ENCODE assay signal across 13 cellular contexts in genomic region chr14:24186831-24187537, GRCh38. TPM values are rescaled to one million over a fixed set of nuclear protein-coding genes. Genes with fewer than 3 reads are reported as not detected.
DNase-seq lines count a peak whose midpoint lies in the region; ATAC-seq, FAIRE-seq and TF ChIP-seq lines count a peak whose summit lies in the region.
"Had no signal": no experiment of that assay in that cellular context is flagged by ENCODE, and none has a peak within 500 bp of the region (broad histone marks: within the 10 kb centered on the region; RNA-seq: fewer than 3 reads in every experiment).

No MANE protein-coding gene starts in this region.

- H3K4me1 ChIP-seq in Caco-2 (no peaks in the 10 kb centered on the region), Loucy (ENCODE audit: insufficient read depth, low read length, poor library complexity, severe bottlenecking) (peaks cover 11% of the 10 kb centered on the region), GM12878 (ENCODE audit: control insufficient read depth, insufficient read depth, low read length) (0 out of 2 replicates have a peak, but pooled peaks cover 4% of the 10 kb centered on the region), neural progenitor cell (peaks cover 6% of the 10 kb centered on the region)

- in situ Hi-C loops in GM12878 (cut with MboI): no loop called here

- POLR2A ChIA-PET in Caco-2 (lab: Charles Lee): no interaction called here
- POLR2A ChIA-PET in GM12878 (lab: Charles Lee): interaction anchor here (1.0 to 3.0 kb wide), 4 partner anchors 9 to 56 kb away, joined by 3 to 28 read pairs (median 13); partner anchors contain the start of genes CHMP4A, IRF9, TINF2 and TM9SF1

- H3K4me3 Mint-ChIP-seq in Caco-2 (ENCODE audit: unreplicated experiment): peak overlapping the region; percentile 92
- H3K4me3 Mint-ChIP-seq in neural progenitor cell: peak overlapping the region; percentile 88

- H3K27ac ChIP-seq in GM12878 (ENCODE audit: control insufficient read depth, insufficient read depth): no peak overlapping the region
- no peak overlapping the region for H3K27ac ChIP-seq in neural progenitor cell

- no peak for TF ChIP-seq RAD21 in GM12878 (IDR thresholded peaks at IDR 0.05; ENCODE audit: insufficient read depth, low read depth, low read length)

- H3K36me3 ChIP-seq in Caco-2 (ENCODE audit: control insufficient read depth, insufficient read depth, low read length): peaks cover 3% of the 10 kb centered on the region
- no peaks in the 10 kb centered on the region; the same call in 1 of the 2 replicates for H3K36me3 ChIP-seq in Loucy (ENCODE audit: insufficient read depth, low read length)
- H3K36me3 ChIP-seq in GM12878 (ENCODE audit: control insufficient read depth in 2 of 2, insufficient read depth in 2 of 2, low read length in 1 of 2): peaks cover 17 to 28% of the 10 kb centered on the region in 2 experiments
- H3K36me3 ChIP-seq in neural progenitor cell: no peaks in the 10 kb centered on the region

- H3F3A ChIP-seq in Loucy (ENCODE audit: low read depth) (no peaks in the 10 kb centered on the region), neural progenitor cell (ENCODE audit: low read depth) (peaks cover 19% of the 10 kb centered on the region)

- RAD21 ChIA-PET in GM12878 (lab: Charles Lee; ENCODE audit: unreplicated experiment): interaction anchor here (1.1 to 2.8 kb wide), 3 partner anchors 26 to 111 kb away, joined by 3 to 13 read pairs (median 9); partner anchors contain the start of gene IRF9

- ATAC-seq in GM12878: no peak
- no peak for ATAC-seq in GM21390 (IDR thresholded peaks at IDR 0.05; ENCODE audit: unreplicated experiment)
- ATAC-seq: lower lobe of right lung, right cardiac atrium had no signal

- H3K4me2 ChIP-seq in Loucy (ENCODE audit: low read depth, low read length, poor library complexity, severe bottlenecking) (peak overlapping the region; percentile 84), GM12878 (ENCODE audit: control insufficient read depth, insufficient read depth) (peak overlapping the region; percentile 78; the same call in 1 of the 2 replicates), neural progenitor cell (no peak overlapping the region)

- no peak for TF ChIP-seq POLR2A in GM12878 (IDR thresholded peaks at IDR 0.05; ENCODE audit: low read depth, low read length)

- H3K36me3 Mint-ChIP-seq in Caco-2 (ENCODE audit: insufficient read depth, unreplicated experiment): peaks cover 68% of the 10 kb centered on the region
- H3K36me3 Mint-ChIP-seq in neural progenitor cell: peaks cover 23% of the 10 kb centered on the region

- intact Hi-C loops in Caco-2 (cut with micrococcal nuclease; ENCODE audit: unreplicated experiment): no loop called here
- intact Hi-C loops in GM12878 (cut with micrococcal nuclease; ENCODE audit: unreplicated experiment): no loop called here

- H2AFZ ChIP-seq in Loucy (ENCODE audit: low read length) (no peak overlapping the region), GM12878 (ENCODE audit: control insufficient read depth, low read depth, low read length) (no peak overlapping the region), neural progenitor cell (replicated peaks) (no peak overlapping the region)

- no peak for TF ChIP-seq EP300 in GM12878 (IDR thresholded peaks at IDR 0.05; ENCODE audit: borderline replicate concordance in 1 of 2, control insufficient read depth in 1 of 2, low read depth in 2 of 2, low read length in 2 of 2)

- H3K79me2 ChIP-seq in Loucy (ENCODE audit: insufficient read depth, low read length): peaks cover 6% of the 10 kb centered on the region; the same call in 1 of the 2 replicates
- peaks cover 20% of the 10 kb centered on the region for H3K79me2 ChIP-seq in GM12878 (ENCODE audit: control insufficient read depth, insufficient read depth, low read length)
- H3K79me2 ChIP-seq in neural progenitor cell (ENCODE audit: low read depth): peaks cover 15% of the 10 kb centered on the region

- H3K4me3 ChIP-seq in Caco-2 (ENCODE audit: low read depth, low read length) (no peak overlapping the region), Loucy (ENCODE audit: low read length, poor library complexity, severe bottlenecking) (no peak overlapping the region), GM12878 (no peak overlapping the region), neural progenitor cell (no peak overlapping the region)

- peaks cover 14% of the 10 kb centered on the region for H3K4me1 Mint-ChIP-seq in Caco-2 (ENCODE audit: low read depth, unreplicated experiment)
- H3K4me1 Mint-ChIP-seq in neural progenitor cell: peaks cover 19% of the 10 kb centered on the region

- SMC1A ChIA-PET in GM12878 (lab: Charles Lee; ENCODE audit: uncharacterized antibody, unreplicated experiment): interaction anchor here (1.6 kb wide), 1 partner anchor 84 kb away, joined by 3 read pairs; the partner anchor contains the start of gene RABGGTA

- H3K9me3 Mint-ChIP-seq in Caco-2 (ENCODE audit: unreplicated experiment) (no peaks in the 10 kb centered on the region), neural progenitor cell (no peaks in the 10 kb centered on the region)

- WGBS in GM12878 (ENCODE audit: insufficient coverage, insufficient replicate concordance, low lambda C conversion rate, missing lambda C conversion rate): 91% methylated on average over 9 of the region's 9 CpGs

- no peak for DNase-seq in Caco-2
- DNase-seq in GM12878 (ENCODE audit: low read depth, low spot score): no peak
- DNase-seq in neural progenitor cell (ENCODE audit: low spot score): no peak
- no peak for DNase-seq in Kasumi-1 (lab: John Stamatoyannopoulos, UW)
- DNase-seq in NCI-H510A (lab: John Stamatoyannopoulos, UW): no peak
- DNase-seq: activated effector memory CD4-positive, alpha-beta T cell treated with anti-CD3 and anti-CD28 coated beads, Interleukin-2, amount 50 U/mL, for 16 hours; dorsolateral prefrontal cortex; lower lobe of right lung; NCI-H1417; T-helper 9 cell had no signal

- FAIRE-seq in GM12878 (lab: Jason Lieb, UNC): no peak

- H3K27me3 Mint-ChIP-seq in Caco-2 (ENCODE audit: insufficient read depth, unreplicated experiment): no peaks in the 10 kb centered on the region
- H3K27me3 Mint-ChIP-seq in neural progenitor cell (ENCODE audit: insufficient read depth, low read depth): peaks cover 3% of the 10 kb centered on the region

- H3K27me3 ChIP-seq in Caco-2 (replicated peaks; ENCODE audit: control insufficient read depth, insufficient read depth, low read length) (no peaks in the 10 kb centered on the region), Loucy (ENCODE audit: insufficient read depth, low read length, poor library complexity, severe bottlenecking) (no peaks in the 10 kb centered on the region), GM12878 (replicated peaks in 1 of 2; ENCODE audit: control insufficient read depth in 2 of 2, insufficient read depth in 2 of 2, low read length in 1 of 2) (no peaks in the 10 kb centered on the region), neural progenitor cell (no peaks in the 10 kb centered on the region)
- H3K27me3 ChIP-seq: dorsolateral prefrontal cortex had no signal

- BruUV-seq in Caco-2 (replicated peaks; lab: Mats Ljungman, UMichigan): no TSS peak
- no TSS peak for BruUV-seq in GM12878 (replicated peaks; lab: Mats Ljungman, UMichigan)

- H3K27ac Mint-ChIP-seq in Caco-2 (ENCODE audit: unreplicated experiment): no peak overlapping the region
- H3K27ac Mint-ChIP-seq in neural progenitor cell: no peak overlapping the region

- CTCF ChIA-PET in Caco-2 (lab: Charles Lee): interaction anchor here (0.6 kb wide), 1 partner anchor 26 kb away, joined by 3 read pairs; the partner anchor contains the start of gene IRF9
- CTCF ChIA-PET in GM12878 (lab: Yijun Ruan, JAX): interaction anchor here (0.8 to 1.1 kb wide), 3 partner anchors 26 to 121 kb away, joined by 3 read pairs; partner anchors contain the start of genes CIDEB and IRF9

- TF ChIP-seq CTCF in Caco-2 (IDR thresholded peaks at IDR 0.05; ENCODE audit: insufficient read depth in 1 of 2, low read depth in 1 of 2, low read length in 1 of 2, severe bottlenecking in 1 of 2, unreplicated experiment in 1 of 2): no peak
- TF ChIP-seq CTCF in Loucy (conservative IDR thresholded peaks at IDR 0.05; ENCODE audit: low read length): no peak
- no peak for TF ChIP-seq CTCF in GM12878 (IDR thresholded peaks at IDR 0.05 in 2 of 3, conservative IDR thresholded peaks at IDR 0.05 in 1 of 3; ENCODE audit: control insufficient read depth in 2 of 3, extremely low read depth in 1 of 3, insufficient read depth in 1 of 3, low read depth in 3 of 3, low read length in 3 of 3)
- TF ChIP-seq CTCF in neural progenitor cell (IDR thresholded peaks at IDR 0.05): no peak

- H4K20me1 ChIP-seq in Loucy (ENCODE audit: insufficient read depth, low read length, poor library complexity, severe bottlenecking): no peaks in the 10 kb centered on the region
- no peaks in the 10 kb centered on the region for H4K20me1 ChIP-seq in GM12878 (ENCODE audit: control insufficient read depth, insufficient read depth)
- peaks cover 12% of the 10 kb centered on the region for H4K20me1 ChIP-seq in neural progenitor cell (ENCODE audit: low read depth)

- H3K9ac ChIP-seq in Loucy (ENCODE audit: low read depth, low read length, poor library complexity, severe bottlenecking): no peak overlapping the region
- H3K9ac ChIP-seq in GM12878 (ENCODE audit: control insufficient read depth, insufficient read depth, low read length): no peak overlapping the region; the same call in 1 of the 2 replicates
- no peak overlapping the region for H3K9ac ChIP-seq in neural progenitor cell

- H3K9me3 ChIP-seq in Caco-2 (no peaks in the 10 kb centered on the region), Loucy (ENCODE audit: insufficient read depth, low read depth, low read length) (no peaks in the 10 kb centered on the region), GM12878 (replicated peaks; ENCODE audit: control insufficient read depth, insufficient read depth, low read length) (no peaks in the 10 kb centered on the region), neural progenitor cell (ENCODE audit: low read depth) (no peaks in the 10 kb centered on the region)
- H3K9me3 ChIP-seq: lower lobe of right lung had no signal

- H3K9me2 ChIP-seq in Loucy (replicated peaks; ENCODE audit: low read depth, low read length): no peaks in the 10 kb centered on the region

RNA-seq across cellular contexts. Expression of gene IPO4, which starts 1.6 kb away (rescaled TPM):
- total RNA-seq in Caco-2 (2022): 85.4 and 95.8 TPM in 2 replicates
- total RNA-seq in GM12878 (2013; cell fraction: nucleolus; rRNA removed): 54.2 and 59.3 TPM in 2 replicates
- total RNA-seq in GM12878 (2014; rRNA removed): 77.1 and 139 TPM in 2 replicates
- total RNA-seq in GM12878 (2014; rRNA removed; fragmentation: Illumina TruSeq; extraction: Trizol): 21.8 and 23.0 TPM in 2 replicates
- total RNA-seq in GM12878 (2021): 88.9 and 113 TPM in 2 replicates
- 17.0 TPM for polyA plus RNA-seq in GM12878 (2011; ENCODE audit: low read depth)
- polyA plus RNA-seq in GM12878 (2011; rRNA removed): 6.6 and 12.6 TPM in 2 replicates
- 24.6 and 25.9 TPM in 2 replicates for polyA plus RNA-seq in GM12878 (2011; cell fraction: cytosol; rRNA removed)
- polyA plus RNA-seq in GM12878 (2011; cell fraction: nucleus; rRNA removed): 115 and 166 TPM in 2 replicates
- 28.3 and 30.4 TPM in 2 replicates for polyA plus RNA-seq in GM12878 (2012)
- 15.5 and 30.7 TPM in 2 replicates for polyA plus RNA-seq in GM12878 (2014; fragmentation: Illumina TruSeq; extraction: Trizol)
- 10 to 100 TPM in 1 of 2 experiments, 1 to 10 TPM in 1; 7.8 to 10.3 TPM for polyA plus RNA-seq in GM12878 (2014; fragmentation: Nextera tagmentation; extraction: Ambion mirVana)
- 44.5 and 72.1 TPM in 2 replicates for polyA plus RNA-seq in GM12878 (2014; rRNA removed)
- 100 to 1,000 TPM in 1 of 2 experiments, 10 to 100 TPM in 1; 92.1 to 104 TPM for polyA plus RNA-seq in GM12878 (2016; fragmentation: Nextera tagmentation; extraction: Ambion mirVana)
- 27.1 and 30.7 TPM in 2 replicates for polyA minus RNA-seq in GM12878 (2011; rRNA and poly(A)+ RNA removed)
- polyA minus RNA-seq in GM12878 (2011; cell fraction: cytosol; rRNA and poly(A)+ RNA removed): 19.9 and 21.7 TPM in 2 replicates
- polyA minus RNA-seq in GM12878 (2011; cell fraction: nucleus; rRNA and poly(A)+ RNA removed): 74.0 and 145 TPM in 2 replicates
- 15.9 and 35.5 TPM in 2 replicates for total RNA-seq in neural progenitor cell (ENCODE audit: low replicate concordance)

RNA-seq across cellular contexts. Expression of gene TM9SF1, which starts 8.3 kb away (rescaled TPM):
- total RNA-seq in Caco-2 (2022) (41.9 and 47.1 TPM in 2 replicates), GM12878 (2014; rRNA removed) (20.2 and 22.7 TPM in 2 replicates), GM12878 (2014; rRNA removed; fragmentation: Illumina TruSeq; extraction: Trizol) (10.4 and 12.1 TPM in 2 replicates), GM12878 (2021) (19.7 and 23.9 TPM in 2 replicates), neural progenitor cell (ENCODE audit: low replicate concordance) (30.5 and 37.6 TPM in 2 replicates)
- total RNA-seq in GM12878 (2013; cell fraction: nucleolus; rRNA removed): 33.3 and 34.0 TPM in 2 replicates
- 22.1 TPM for polyA plus RNA-seq in GM12878 (2011; ENCODE audit: low read depth)
- polyA plus RNA-seq in GM12878 (2011; rRNA removed) (4.3 and 11.7 TPM in 2 replicates), GM12878 (2014; fragmentation: Illumina TruSeq; extraction: Trizol) (11.1 and 14.0 TPM in 2 replicates), GM12878 (2014; fragmentation: Nextera tagmentation; extraction: Ambion mirVana) (1 to 10 TPM; 7.2 to 9.8 TPM), GM12878 (2014; rRNA removed) (20.7 and 21.2 TPM in 2 replicates), GM12878 (2016; fragmentation: Nextera tagmentation; extraction: Ambion mirVana) (10 to 100 TPM; 38.7 to 39.2 TPM)
- polyA plus RNA-seq in GM12878 (2011; cell fraction: cytosol; rRNA removed): 22.2 and 26.0 TPM in 2 replicates
- 15.8 and 15.9 TPM in 2 replicates for polyA plus RNA-seq in GM12878 (2011; cell fraction: nucleus; rRNA removed)
- polyA plus RNA-seq in GM12878 (2012): 19.1 and 25.4 TPM in 2 replicates
- polyA minus RNA-seq in GM12878 (2011; rRNA and poly(A)+ RNA removed): 12.4 and 16.2 TPM in 2 replicates
- 4.9 and 5.2 TPM in 2 replicates for polyA minus RNA-seq in GM12878 (2011; cell fraction: cytosol; rRNA and poly(A)+ RNA removed)
- 8.1 and 11.1 TPM in 2 replicates for polyA minus RNA-seq in GM12878 (2011; cell fraction: nucleus; rRNA and poly(A)+ RNA removed)

RNA-seq across cellular contexts. Expression of gene REC8, which starts 15.1 kb away (rescaled TPM):
- 8.4 and 10.6 TPM in 2 replicates for total RNA-seq in Caco-2 (2022)
- total RNA-seq in GM12878 (2013; cell fraction: nucleolus; rRNA removed): 37.9 and 43.0 TPM in 2 replicates
- total RNA-seq in GM12878 (2014; rRNA removed): 24.8 and 28.0 TPM in 2 replicates
- total RNA-seq in GM12878 (2014; rRNA removed; fragmentation: Illumina TruSeq; extraction: Trizol): 12.3 and 13.1 TPM in 2 replicates
- total RNA-seq in GM12878 (2021): 68.3 and 76.9 TPM in 2 replicates
- 62.4 TPM for polyA plus RNA-seq in GM12878 (2011; ENCODE audit: low read depth)
- polyA plus RNA-seq in GM12878 (2011; rRNA removed): 7.6 and 11.2 TPM in 2 replicates
- 7.0 and 7.3 TPM in 2 replicates for polyA plus RNA-seq in GM12878 (2011; cell fraction: cytosol; rRNA removed)
- polyA plus RNA-seq in GM12878 (2011; cell fraction: nucleus; rRNA removed): 129 and 145 TPM in 2 replicates
- polyA plus RNA-seq in GM12878 (2012): 45.5 and 78.2 TPM in 2 replicates
- 19.7 and 30.3 TPM in 2 replicates for polyA plus RNA-seq in GM12878 (2014; fragmentation: Illumina TruSeq; extraction: Trizol)
- polyA plus RNA-seq in GM12878 (2014; fragmentation: Nextera tagmentation; extraction: Ambion mirVana): 1 to 10 TPM; 4.2 to 9.6 TPM
- polyA plus RNA-seq in GM12878 (2014; rRNA removed): 53.1 and 62.7 TPM in 2 replicates
- 10 to 100 TPM; 50.3 to 50.5 TPM for polyA plus RNA-seq in GM12878 (2016; fragmentation: Nextera tagmentation; extraction: Ambion mirVana)
- polyA minus RNA-seq in GM12878 (2011; rRNA and poly(A)+ RNA removed): 4.3 and 9.2 TPM in 2 replicates
- 1.7 and 10.0 TPM in 2 replicates for polyA minus RNA-seq in GM12878 (2011; cell fraction: cytosol; rRNA and poly(A)+ RNA removed)
- 21.2 and 29.4 TPM in 2 replicates for polyA minus RNA-seq in GM12878 (2011; cell fraction: nucleus; rRNA and poly(A)+ RNA removed)
- 34.6 and 59.8 TPM in 2 replicates for total RNA-seq in neural progenitor cell (ENCODE audit: low replicate concordance)

RNA-seq across cellular contexts. Expression of gene TSSK4, which starts 18.5 kb away (rescaled TPM):
- not detected in 2 replicates for total RNA-seq in Caco-2 (2022)
- 1.5 and 1.6 TPM in 2 replicates for total RNA-seq in GM12878 (2013; cell fraction: nucleolus; rRNA removed)
- total RNA-seq in GM12878 (2014; rRNA removed): not detected in 2 replicates
- 0.18 TPM in 1 of 2 replicates, not detected in the other for total RNA-seq in GM12878 (2014; rRNA removed; fragmentation: Illumina TruSeq; extraction: Trizol)
- not detected in 2 replicates for total RNA-seq in GM12878 (2021)
- 4.1 TPM for polyA plus RNA-seq in GM12878 (2011; ENCODE audit: low read depth)
- 0.07 and 0.11 TPM in 2 replicates for polyA plus RNA-seq in GM12878 (2011; rRNA removed)
- polyA plus RNA-seq in GM12878 (2011; cell fraction: cytosol; rRNA removed): 0.03 TPM in 1 of 2 replicates, not detected in the other
- 0.15 and 0.25 TPM in 2 replicates for polyA plus RNA-seq in GM12878 (2011; cell fraction: nucleus; rRNA removed)
- polyA plus RNA-seq in GM12878 (2012): 2.9 and 5.0 TPM in 2 replicates
- polyA plus RNA-seq in GM12878 (2014; fragmentation: Illumina TruSeq; extraction: Trizol): not detected in 2 replicates
- polyA plus RNA-seq in GM12878 (2014; fragmentation: Nextera tagmentation; extraction: Ambion mirVana): under 1 TPM; 0.04 to 0.08 TPM
- polyA plus RNA-seq in GM12878 (2014; rRNA removed): 0.23 TPM in 1 of 2 replicates, not detected in the other
- under 1 TPM; 0.44 to 0.79 TPM for polyA plus RNA-seq in GM12878 (2016; fragmentation: Nextera tagmentation; extraction: Ambion mirVana)
- 0.51 and 0.52 TPM in 2 replicates for polyA minus RNA-seq in GM12878 (2011; rRNA and poly(A)+ RNA removed)
- polyA minus RNA-seq in GM12878 (2011; cell fraction: cytosol; rRNA and poly(A)+ RNA removed): not detected in 2 replicates
- polyA minus RNA-seq in GM12878 (2011; cell fraction: nucleus; rRNA and poly(A)+ RNA removed): 0.73 and 1.9 TPM in 2 replicates
- total RNA-seq in neural progenitor cell (ENCODE audit: low replicate concordance): not detected in 2 replicates
- polyA plus RNA-seq: right cardiac atrium had no signal

RNA-seq across cellular contexts. Expression of gene IRF9, which starts 25.9 kb away (rescaled TPM):
- 54.1 and 55.4 TPM in 2 replicates for total RNA-seq in Caco-2 (2022)
- 255 and 261 TPM in 2 replicates for total RNA-seq in GM12878 (2013; cell fraction: nucleolus; rRNA removed)
- total RNA-seq in GM12878 (2014; rRNA removed): 141 and 151 TPM in 2 replicates
- total RNA-seq in GM12878 (2014; rRNA removed; fragmentation: Illumina TruSeq; extraction: Trizol): 121 and 124 TPM in 2 replicates
- total RNA-seq in GM12878 (2021): 146 and 161 TPM in 2 replicates
- polyA plus RNA-seq in GM12878 (2011; ENCODE audit: low read depth): 154 TPM
- polyA plus RNA-seq in GM12878 (2011; rRNA removed): 210 and 234 TPM in 2 replicates
- 205 and 219 TPM in 2 replicates for polyA plus RNA-seq in GM12878 (2011; cell fraction: cytosol; rRNA removed)
- 650 and 948 TPM in 2 replicates for polyA plus RNA-seq in GM12878 (2011; cell fraction: nucleus; rRNA removed)
- 168 and 212 TPM in 2 replicates for polyA plus RNA-seq in GM12878 (2012)
- 140 and 192 TPM in 2 replicates for polyA plus RNA-seq in GM12878 (2014; fragmentation: Illumina TruSeq; extraction: Trizol)
- polyA plus RNA-seq in GM12878 (2014; fragmentation: Nextera tagmentation; extraction: Ambion mirVana): 10 to 100 TPM; 47.6 to 58.7 TPM
- polyA plus RNA-seq in GM12878 (2014; rRNA removed): 184 and 187 TPM in 2 replicates
- 100 to 1,000 TPM; 172 to 180 TPM for polyA plus RNA-seq in GM12878 (2016; fragmentation: Nextera tagmentation; extraction: Ambion mirVana)
- polyA minus RNA-seq in GM12878 (2011; rRNA and poly(A)+ RNA removed): 228 and 269 TPM in 2 replicates
- 74.4 and 101 TPM in 2 replicates for polyA minus RNA-seq in GM12878 (2011; cell fraction: cytosol; rRNA and poly(A)+ RNA removed)
- 134 and 217 TPM in 2 replicates for polyA minus RNA-seq in GM12878 (2011; cell fraction: nucleus; rRNA and poly(A)+ RNA removed)
- total RNA-seq in neural progenitor cell (ENCODE audit: low replicate concordance): 6.9 and 9.7 TPM in 2 replicates
